In the genomic region with DNA sequence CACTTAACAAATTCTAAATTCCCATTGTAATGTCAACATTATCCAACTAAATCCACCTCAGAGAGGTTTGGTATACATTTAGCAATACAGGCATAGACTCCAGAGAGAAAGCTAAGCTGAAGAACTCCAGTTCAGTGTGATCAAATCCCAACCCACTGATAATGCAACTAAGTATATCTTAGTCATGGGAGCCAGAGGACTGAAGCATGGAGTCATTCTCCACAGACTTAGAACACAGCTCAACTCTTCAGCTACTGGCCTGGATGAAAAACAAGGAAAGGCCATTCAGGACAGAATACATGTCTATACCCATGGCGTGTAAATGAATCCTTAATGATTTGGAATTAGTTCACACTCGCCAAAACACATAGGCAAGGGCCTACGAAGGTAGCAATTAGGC, we compare ENCODE assay signal across 19 cellular contexts. TPM values are rescaled to one million over a fixed set of nuclear protein-coding genes. Genes with fewer than 3 reads are reported as not detected.
A peak's percentile ranks its signal among the peaks of the same experiment; 100 is the strongest.
DNase-seq lines count a peak whose midpoint lies in the region; ATAC-seq and TF ChIP-seq lines count a peak whose summit lies in the region.
"Had no signal": no experiment of that assay in that cellular context is flagged by ENCODE, and none has a peak within 500 bp of the region (broad histone marks: within the 10 kb centered on the region; RNA-seq: fewer than 3 reads in every experiment).

No MANE protein-coding gene starts in this region.

- H3K9me3 ChIP-seq in psoas muscle = no peaks in the 10 kb centered on the region
- H3K9me3 ChIP-seq: BLaER1, HAP-1 had no signal

- H3K36me3 ChIP-seq in psoas muscle (ENCODE audit: insufficient read depth in 1 of 2, low read depth in 1 of 2) = peaks cover 2 to 96% of the 10 kb centered on the region in 2 donors

- H3K9me3 Mint-ChIP-seq in activated naive CD4-positive, alpha-beta T cell treated with anti-CD3 and anti-CD28 coated beads, Interleukin-2, amount 10 ng/mL, durations not matched to agents 7 days and 5 days = no peaks in the 10 kb centered on the region
- no peaks in the 10 kb centered on the region for H3K9me3 Mint-ChIP-seq in activated T-helper 2 cell treated with anti-CD3 and anti-CD28 coated beads, Interferon-gamma antibody, Interleukin-2, Interleukin-4, amounts not matched to agents 10 μg/mL and 5 μg/mL and 100 μg/mL, durations not matched to agents 14 hours and 24 hours and 36 hours
- H3K9me3 Mint-ChIP-seq: CD4-positive, CD25-positive, alpha-beta regulatory T cell; CD8-positive, alpha-beta memory T cell; GM23338; HFFc6 had no signal

- CTCF ChIA-PET in activated naive CD4-positive, alpha-beta T cell treated with anti-CD3 and anti-CD28 coated beads, Interleukin-2, amount 10 ng/mL, durations not matched to agents 7 days and 5 days (lab: Charles Lee) = interaction anchor here (4.9 kb wide), 1 partner anchor 14 kb away, joined by 26 read pairs; no protein-coding TSS in a partner anchor

- no peak for TF ChIP-seq CTCF in psoas muscle (IDR thresholded peaks at IDR 0.05)

- peak overlapping the region; percentile 24 for H3K27ac Mint-ChIP-seq in activated naive CD4-positive, alpha-beta T cell treated with anti-CD3 and anti-CD28 coated beads, Interleukin-2, amount 10 ng/mL, durations not matched to agents 7 days and 5 days
- no peak overlapping the region for H3K27ac Mint-ChIP-seq in activated T-helper 2 cell treated with anti-CD3 and anti-CD28 coated beads, Interferon-gamma antibody, Interleukin-2, Interleukin-4, amounts not matched to agents 10 μg/mL and 5 μg/mL and 100 μg/mL, durations not matched to agents 14 hours and 24 hours and 36 hours
- H3K27ac Mint-ChIP-seq: B cell; CD4-positive, CD25-positive, alpha-beta regulatory T cell; GM23338; HFFc6 had no signal

- ATAC-seq in psoas muscle (peak in 3 of 4 donors; percentile 59 to 68 (median 65)), HG03139 (IDR thresholded peaks at IDR 0.05; ENCODE audit: unreplicated experiment) (no peak), HG02759 (IDR thresholded peaks at IDR 0.05; ENCODE audit: unreplicated experiment) (no peak)
- ATAC-seq: GM23338 had no signal

- no peaks in the 10 kb centered on the region for H3K27me3 ChIP-seq in psoas muscle (ENCODE audit: insufficient read depth in 3 of 3, low read length in 2 of 3)
- H3K27me3 ChIP-seq: BLaER1 had no signal

- H3K36me3 Mint-ChIP-seq in activated naive CD4-positive, alpha-beta T cell treated with anti-CD3 and anti-CD28 coated beads, Interleukin-2, amount 10 ng/mL, durations not matched to agents 7 days and 5 days = peaks cover 53% of the 10 kb centered on the region
- H3K36me3 Mint-ChIP-seq in activated T-helper 2 cell treated with anti-CD3 and anti-CD28 coated beads, Interferon-gamma antibody, Interleukin-2, Interleukin-4, amounts not matched to agents 10 μg/mL and 5 μg/mL and 100 μg/mL, durations not matched to agents 14 hours and 24 hours and 36 hours (ENCODE audit: low read depth) = peaks cover 85% of the 10 kb centered on the region

- no peak overlapping the region for H3K4me3 ChIP-seq in psoas muscle
- H3K4me3 ChIP-seq: BLaER1, GM23338, HAP-1 had no signal

- no peaks in the 10 kb centered on the region for H3K27me3 Mint-ChIP-seq in activated naive CD4-positive, alpha-beta T cell treated with anti-CD3 and anti-CD28 coated beads, Interleukin-2, amount 10 ng/mL, durations not matched to agents 7 days and 5 days
- no peaks in the 10 kb centered on the region for H3K27me3 Mint-ChIP-seq in activated T-helper 2 cell treated with anti-CD3 and anti-CD28 coated beads, Interferon-gamma antibody, Interleukin-2, Interleukin-4, amounts not matched to agents 10 μg/mL and 5 μg/mL and 100 μg/mL, durations not matched to agents 14 hours and 24 hours and 36 hours (ENCODE audit: low read depth)
- H3K27me3 Mint-ChIP-seq: B cell; CD4-positive, CD25-positive, alpha-beta regulatory T cell; CD8-positive, alpha-beta memory T cell had no signal

- H3K4me1 Mint-ChIP-seq in activated naive CD4-positive, alpha-beta T cell treated with anti-CD3 and anti-CD28 coated beads, Interleukin-2, amount 10 ng/mL, durations not matched to agents 7 days and 5 days = no peaks in the 10 kb centered on the region
- no peaks in the 10 kb centered on the region for H3K4me1 Mint-ChIP-seq in activated T-helper 2 cell treated with anti-CD3 and anti-CD28 coated beads, Interferon-gamma antibody, Interleukin-2, Interleukin-4, amounts not matched to agents 10 μg/mL and 5 μg/mL and 100 μg/mL, durations not matched to agents 14 hours and 24 hours and 36 hours (ENCODE audit: low read depth)
- H3K4me1 Mint-ChIP-seq: B cell; CD8-positive, alpha-beta memory T cell; GM23338 had no signal

- H3K4me1 ChIP-seq in psoas muscle = no peaks in the 10 kb centered on the region
- H3K4me1 ChIP-seq: BLaER1, HAP-1 had no signal

- DNase-seq in activated naive CD4-positive, alpha-beta T cell treated with anti-CD3 and anti-CD28 coated beads, Interleukin-2, amount 10 ng/mL, durations not matched to agents 7 days and 5 days = no peak
- no peak for DNase-seq in activated naive CD4-positive, alpha-beta T cell treated with Interleukin-2 at 50 U/mL for 16 hours
- DNase-seq in iris pigment epithelial cell (ENCODE audit: low read depth) (peak; percentile 30), psoas muscle (no peak)
- DNase-seq in activated T-helper 2 cell treated with anti-CD3 and anti-CD28 coated beads, Interferon-gamma antibody, Interleukin-2, Interleukin-4, amounts not matched to agents 10 μg/mL and 5 μg/mL and 100 μg/mL, durations not matched to agents 14 hours and 24 hours and 36 hours (ENCODE audit: low spot score) = no peak
- DNase-seq: CD4-positive, CD25-positive, alpha-beta regulatory T cell; CD8-positive, alpha-beta memory T cell; DMS53; DMS79 treated with DMSO at 0.1 percent for 48 hours; GF-D8; HFFc6 had no signal

- WGBS in psoas muscle, 3 donors = 92 to 96% (median 95%) methylated on average over 3 of the region's 3 CpGs

- H3K4me3 Mint-ChIP-seq in activated naive CD4-positive, alpha-beta T cell treated with anti-CD3 and anti-CD28 coated beads, Interleukin-2, amount 10 ng/mL, durations not matched to agents 7 days and 5 days = no peak overlapping the region
- no peak overlapping the region for H3K4me3 Mint-ChIP-seq in activated T-helper 2 cell treated with anti-CD3 and anti-CD28 coated beads, Interferon-gamma antibody, Interleukin-2, Interleukin-4, amounts not matched to agents 10 μg/mL and 5 μg/mL and 100 μg/mL, durations not matched to agents 14 hours and 24 hours and 36 hours (ENCODE audit: low read depth)
- H3K4me3 Mint-ChIP-seq: B cell; CD4-positive, CD25-positive, alpha-beta regulatory T cell; CD8-positive, alpha-beta memory T cell; GM23338; HFFc6 had no signal

- H3K27ac ChIP-seq in psoas muscle = peak overlapping the region; percentile 24
- H3K27ac ChIP-seq: 22Rv1, BLaER1, C4-2B had no signal

- intact Hi-C loops in psoas muscle (cut with DNase I) = no loop called here
- intact Hi-C loops in activated T-helper 2 cell treated with anti-CD3 and anti-CD28 coated beads, Interferon-gamma antibody, Interleukin-2, Interleukin-4, amounts not matched to agents 10 μg/mL and 5 μg/mL and 100 μg/mL, durations not matched to agents 14 hours and 24 hours and 36 hours (cut with micrococcal nuclease) = no loop called here

RNA-seq across cellular contexts. Expression of a gene that starts 27.9 kb away (rescaled TPM):
- 10 to 100 TPM; 13.6 to 18.7 (median 17.1) TPM for total RNA-seq in psoas muscle
- polyA plus RNA-seq in psoas muscle = 10 to 100 TPM in 2 of 3 donors, 1 to 10 TPM in 1; 6.3 to 19.5 (median 17.2) TPM
- total RNA-seq in activated T-helper 2 cell treated with anti-CD3 and anti-CD28 coated beads, Interferon-gamma antibody, Interleukin-2, Interleukin-4, amounts not matched to agents 10 μg/mL and 5 μg/mL and 100 μg/mL, durations not matched to agents 14 hours and 24 hours and 36 hours = 41.2 and 43.6 TPM in 2 replicates

Comparison
In these comparisons a context has a peak if more than half of its experiments do, and no peak if none do; other contexts are left out.
1. ATAC-seq: peak in psoas muscle (3 of 4); none in HG03139 (single experiment) and HG02759 (single experiment).